Comparison of ENCODE assay signal across 8 cellular contexts in genomic region chr1:174999926-175000696, GRCh38. TPM values are rescaled to one million over a fixed set of nuclear protein-coding genes. Genes with fewer than 3 reads are reported as not detected.
DNase-seq lines count a peak whose midpoint lies in the region; ATAC-seq, FAIRE-seq and TF ChIP-seq lines count a peak whose summit lies in the region.

A gene with protein sequence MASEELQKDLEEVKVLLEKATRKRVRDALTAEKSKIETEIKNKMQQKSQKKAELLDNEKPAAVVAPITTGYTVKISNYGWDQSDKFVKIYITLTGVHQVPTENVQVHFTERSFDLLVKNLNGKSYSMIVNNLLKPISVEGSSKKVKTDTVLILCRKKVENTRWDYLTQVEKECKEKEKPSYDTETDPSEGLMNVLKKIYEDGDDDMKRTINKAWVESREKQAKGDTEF (plus strand): TSS chr1:174999947. CDS start chr1:175000181, 234 bp downstream.

- H3K27me3 ChIP-seq in SJCRH30 (no peaks in the 10 kb centered on the region), brain microvascular endothelial cell (replicated peaks) (no peaks in the 10 kb centered on the region), small intestine (ENCODE audit: control insufficient read depth in 2 of 2, insufficient read depth in 2 of 2, low read length in 2 of 2) (no peaks in the 10 kb centered on the region)

- in situ Hi-C loops in brain microvascular endothelial cell (cut with HindIII; ENCODE audit: low pct_ligation_motif_present, low sequenced_read_pairs) = no loop called here

- H3K36me3 Mint-ChIP-seq in immature natural killer cell = peaks cover 0 to 3% (median 0%) of the 10 kb centered on the region in 3 donors

- ATAC-seq in GM18867 (IDR thresholded peaks at IDR 0.05; ENCODE audit: unreplicated experiment) = peak; percentile 3
- peak; percentile 6 for ATAC-seq in HG03457 (IDR thresholded peaks at IDR 0.05; ENCODE audit: unreplicated experiment)
- ATAC-seq in HG03280 (IDR thresholded peaks at IDR 0.05; ENCODE audit: unreplicated experiment) = no peak

- FAIRE-seq in small intestine (lab: Jason Lieb, UNC) = no peak

- H3K9me3 ChIP-seq in SJCRH30 (replicated peaks) = no peaks in the 10 kb centered on the region
- H3K9me3 ChIP-seq in small intestine (ENCODE audit: control insufficient read depth, low read depth) = no peaks in the 10 kb centered on the region

- no peak for TF ChIP-seq CTCF in brain microvascular endothelial cell (IDR thresholded peaks at IDR 0.05; ENCODE audit: low read depth, low read length, missing control alignments)

- peak within 1 kb of the TSS; percentile 79 for H3K4me3 ChIP-seq in SJCRH30
- H3K4me3 ChIP-seq in brain microvascular endothelial cell (ENCODE audit: low read depth, low read length) = peak within 1 kb of the TSS; percentile 88
- peak within 1 kb of the TSS; percentile 71 to 84 for H3K4me3 ChIP-seq in small intestine (ENCODE audit: low read depth in 1 of 2, low read length in 2 of 2)

- peaks cover 36 to 45% of the 10 kb centered on the region in 2 donors for H3K4me1 Mint-ChIP-seq in immature natural killer cell

- H3K9me3 Mint-ChIP-seq in immature natural killer cell = no peaks in the 10 kb centered on the region

- peaks cover 4% of the 10 kb centered on the region for H3K36me3 ChIP-seq in SJCRH30
- no peaks in the 10 kb centered on the region for H3K36me3 ChIP-seq in brain microvascular endothelial cell (replicated peaks)
- H3K36me3 ChIP-seq in small intestine (ENCODE audit: control insufficient read depth in 2 of 2, insufficient read depth in 2 of 2, low read length in 2 of 2) = no peaks in the 10 kb centered on the region

- DNase-seq in Ammon's horn (ENCODE audit: low spot score) = peak; percentile 63
- peak in 1 of 2 experiments; percentile 46 for DNase-seq in SJCRH30
- peak; percentile 28 for DNase-seq in brain microvascular endothelial cell
- DNase-seq in immature natural killer cell = no peak
- DNase-seq in small intestine = peak; percentile 53

- H3K27ac ChIP-seq in SJCRH30 (peak within 1 kb of the TSS; percentile 99), brain microvascular endothelial cell (peak within 1 kb of the TSS; percentile 99), small intestine (ENCODE audit: low read depth in 1 of 2, low read length in 1 of 2) (peak within 1 kb of the TSS; percentile 88 to 95)

- 0 to 1% (median 0%) methylated on average over 61 to 71 of the region's 71 CpGs for whole genome bisulfite sequencing in small intestine, 3 donors

- H3K27ac Mint-ChIP-seq in immature natural killer cell = peak within 1 kb of the TSS in 2 of 6 donors; percentile 88 to 94

- H3K4me1 ChIP-seq in SJCRH30 (peaks cover 4% of the 10 kb centered on the region; the same call in 1 of the 2 replicates), small intestine (ENCODE audit: control insufficient read depth in 2 of 2, insufficient read depth in 1 of 2, low read depth in 1 of 2, low read length in 1 of 2) (peaks cover 0 to 2% of the 10 kb centered on the region in 2 donors)

- H3K27me3 Mint-ChIP-seq in immature natural killer cell (ENCODE audit: low read depth in 3 of 3) = peaks cover 2 to 4% (median 3%) of the 10 kb centered on the region in 3 donors

- no peak within 1 kb of the TSS for H3K4me3 Mint-ChIP-seq in immature natural killer cell

RNA-seq across cellular contexts. Expression of the gene that starts here (rescaled TPM):
- total RNA-seq in SJCRH30 (2014; rRNA removed; shearing (Covaris generic)) = 439 and 441 TPM in 2 replicates
- polyA plus RNA-seq in immature natural killer cell (100 to 1,000 TPM; 131 to 160 (median 135) TPM), small intestine (10 to 100 TPM; 42.4 to 99.8 (median 47.4) TPM)

Comparison
In these comparisons a context has a peak if more than half of its experiments do, and no peak if none do; other contexts are left out.
1. DNase-seq: peak in Ammon's horn (single experiment), brain microvascular endothelial cell (single experiment) and small intestine (single experiment); none in immature natural killer cell (0 of 3).
2. Peak in every context shown above with its lines, with median percentiles within 50 percentile points of each other: H3K27ac ChIP-seq and H3K4me3 ChIP-seq.